In genomic region chrX:13868481-13869040, GRCh38 we compare ENCODE assay signal across 1 cellular context.
TF ChIP-seq lines count a peak whose summit lies in the region.

No MANE protein-coding gene starts in this region.

TF ChIP-seq in IMR-90, 13 proteins besides CTCF, POLR2A, EP300 and RAD21:
- TF ChIP-seq MAFK (IDR thresholded peaks at IDR 0.05; ENCODE audit: low read depth, low read length), result no peak
- TF ChIP-seq, protein P1, sequence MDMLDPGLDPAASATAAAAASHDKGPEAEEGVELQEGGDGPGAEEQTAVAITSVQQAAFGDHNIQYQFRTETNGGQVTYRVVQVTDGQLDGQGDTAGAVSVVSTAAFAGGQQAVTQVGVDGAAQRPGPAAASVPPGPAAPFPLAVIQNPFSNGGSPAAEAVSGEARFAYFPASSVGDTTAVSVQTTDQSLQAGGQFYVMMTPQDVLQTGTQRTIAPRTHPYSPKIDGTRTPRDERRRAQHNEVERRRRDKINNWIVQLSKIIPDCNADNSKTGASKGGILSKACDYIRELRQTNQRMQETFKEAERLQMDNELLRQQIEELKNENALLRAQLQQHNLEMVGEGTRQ (IDR thresholded peaks at IDR 0.05; ENCODE audit: low read depth, low read length), result no peak
- no peak for TF ChIP-seq CEBPB (IDR thresholded peaks at IDR 0.05; ENCODE audit: low read depth, low read length)
- no peak for TF ChIP-seq MAZ (IDR thresholded peaks at IDR 0.05; ENCODE audit: borderline replicate concordance, low read depth, low read length)
- TF ChIP-seq BHLHE40 (IDR thresholded peaks at IDR 0.05; ENCODE audit: low read depth, low read length), result no peak
- no peak for TF ChIP-seq FOS (IDR thresholded peaks at IDR 0.05; ENCODE audit: low read depth, low read length)
- no peak for TF ChIP-seq CHD1 (IDR thresholded peaks at IDR 0.05; ENCODE audit: low read depth, low read length)
- TF ChIP-seq NFE2L2 (IDR thresholded peaks at IDR 0.05; ENCODE audit: low read depth, low read length), result no peak
